In genomic region chr9:97501177-97501971, GRCh38 we compare ENCODE assay signal across 8 cellular contexts. TPM values are rescaled to one million over a fixed set of nuclear protein-coding genes. Genes with fewer than 3 reads are reported as not detected.
A peak's percentile ranks its signal among the peaks of the same experiment; 100 is the strongest.
DNase-seq lines count a peak whose midpoint lies in the region; ATAC-seq and TF ChIP-seq lines count a peak whose summit lies in the region.

Gene TMOD1 (plus strand): TSS chr9:97501666. CDS start chr9:97524189, 22,523 bp downstream.

- H3K4me1 ChIP-seq in esophagus muscularis mucosa (peaks cover 30 to 46% (median 44%) of the 10 kb centered on the region in 4 donors), muscle layer of duodenum (ENCODE audit: control insufficient read depth in 1 of 2, insufficient read depth in 2 of 2, low read length in 2 of 2) (peaks cover 12 to 16% of the 10 kb centered on the region in 2 donors)

- peak; percentile 34 for TF ChIP-seq POLR2A in GM18505 (IDR thresholded peaks at IDR 0.05; ENCODE audit: borderline replicate concordance, extremely low read depth, insufficient read depth, insufficient read length)
- TF ChIP-seq POLR2A in esophagus muscularis mucosa (IDR thresholded peaks at IDR 0.05; ENCODE audit: low read depth) = no peak

- H3K36me3 ChIP-seq in esophagus muscularis mucosa (peaks cover 0 to 5% (median under 1%) of the 10 kb centered on the region in 4 donors), muscle layer of duodenum (ENCODE audit: control insufficient read depth in 1 of 2, insufficient read depth in 2 of 2, low read length in 2 of 2) (peaks cover 0 to 3% of the 10 kb centered on the region in 2 donors)

- no peak for TF ChIP-seq EP300 in esophagus muscularis mucosa (IDR thresholded peaks at IDR 0.05)

- no peaks in the 10 kb centered on the region for H3K27me3 ChIP-seq in esophagus muscularis mucosa
- H3K27me3 ChIP-seq in muscle layer of duodenum (ENCODE audit: low read depth, low read length) = peaks cover 5% of the 10 kb centered on the region

- H3K27ac ChIP-seq in esophagus muscularis mucosa (replicated peaks in 1 of 4) (peak within 1 kb of the TSS; percentile 95 to 98 (median 96)), muscle layer of duodenum (ENCODE audit: low read length) (peak within 1 kb of the TSS; percentile 21)

- intact Hi-C loops in esophagus muscularis mucosa (cut with DNase I) = loop anchor here (5.0 kb wide), 1 partner anchor 61 kb away; no protein-coding TSS in a partner anchor

- peak; percentile 70 for ATAC-seq in GM18505 (IDR thresholded peaks at IDR 0.05; ENCODE audit: unreplicated experiment)
- peak; percentile 52 for ATAC-seq in HG03039 (IDR thresholded peaks at IDR 0.05; ENCODE audit: unreplicated experiment)

- peak in 1 of 3 experiments; percentile 32 for TF ChIP-seq CTCF in esophagus muscularis mucosa (IDR thresholded peaks at IDR 0.05)

- no peaks in the 10 kb centered on the region for H3K9me3 ChIP-seq in esophagus muscularis mucosa
- H3K9me3 ChIP-seq in muscle layer of duodenum (ENCODE audit: control insufficient read depth in 1 of 2, low read length in 2 of 2) = no peaks in the 10 kb centered on the region

- 2% methylated on average over 25 of the region's 87 CpGs for WGBS in esophagus muscularis mucosa

- DNase-seq in AG08395 (ENCODE audit: low spot score) = peak; percentile 82
- DNase-seq in NCI-H226 = peak; percentile 49
- DNase-seq in activated CD8-positive, alpha-beta memory T cell treated with anti-CD3 and anti-CD28 coated beads, Interleukin-2, amount 50 U/mL, for 48 hours = peak; percentile 77
- DNase-seq in esophagus muscularis mucosa (ENCODE audit: extremely low spot score) = peak; percentile 91
- DNase-seq in superior temporal gyrus (ENCODE audit: extremely low spot score) = peak; percentile 40

- H3K4me3 ChIP-seq in esophagus muscularis mucosa = peak within 1 kb of the TSS; percentile 88 to 98 (median 96)
- peak within 1 kb of the TSS; percentile 70 to 85 for H3K4me3 ChIP-seq in muscle layer of duodenum (ENCODE audit: low read depth in 1 of 2, low read length in 2 of 2)

RNA-seq across cellular contexts. Expression of gene TMOD1, which starts in this region (rescaled TPM):
- 10 to 100 TPM; 68.4 to 97.6 (median 71.6) TPM for total RNA-seq in esophagus muscularis mucosa

Comparison
In these comparisons a context has a peak if more than half of its experiments do, and no peak if none do; other contexts are left out.
1. Peak in every context shown above with its lines: DNase-seq, ATAC-seq, H3K4me3 ChIP-seq and H3K27ac ChIP-seq.
2. DNase-seq: peak in every context shown above with its lines; median percentile 91 in esophagus muscularis mucosa; 82 in AG08395; 77 in activated CD8-positive, alpha-beta memory T cell treated with anti-CD3 and anti-CD28 coated beads, Interleukin-2, amount 50 U/mL, for 48 hours; 49 in NCI-H226; 40 in superior temporal gyrus.